Comparison of ENCODE assay signal across 8 cellular contexts in the genomic region with DNA sequence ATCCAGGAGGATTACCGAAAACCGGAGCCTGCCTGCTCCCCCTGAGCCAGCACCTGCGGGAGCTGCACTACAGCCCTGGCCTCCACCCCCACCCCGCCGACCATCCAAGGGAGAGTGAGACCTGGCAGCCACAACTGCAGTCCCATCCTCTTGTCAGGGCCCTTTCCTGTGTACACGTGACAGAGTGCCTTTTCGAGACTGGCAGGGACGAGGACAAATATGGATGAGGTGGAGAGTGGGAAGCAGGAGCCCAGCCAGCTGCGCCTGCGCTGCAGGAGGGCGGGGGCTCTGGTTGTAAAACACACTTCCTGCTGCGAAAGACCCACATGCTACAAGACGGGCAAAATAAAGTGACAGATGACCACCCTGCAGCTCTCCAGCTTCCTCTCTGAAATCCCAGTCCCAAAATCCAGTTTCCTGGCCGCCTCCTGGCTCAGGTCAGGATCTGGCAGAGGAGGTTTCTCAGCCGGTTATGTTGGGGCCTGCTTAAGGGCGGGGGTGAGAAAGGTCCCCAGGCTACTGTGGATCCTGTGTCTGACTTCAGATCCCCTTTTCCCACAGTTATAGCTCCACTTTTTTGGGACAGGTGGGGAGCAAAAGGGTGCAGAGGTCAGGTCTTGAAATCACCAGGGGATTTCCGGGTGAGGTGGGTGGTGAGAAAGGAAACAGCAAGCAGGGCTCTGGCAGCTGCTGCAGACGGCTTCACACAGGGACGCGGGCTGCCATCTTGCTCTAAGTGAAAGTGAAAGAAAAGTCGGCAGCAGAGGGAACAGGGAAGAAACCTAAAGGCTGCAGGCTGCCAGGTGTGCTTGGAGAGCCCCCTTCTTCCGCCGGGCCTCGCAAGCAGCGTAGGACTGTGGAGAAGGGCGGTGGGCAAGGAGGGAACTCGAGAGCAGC. TPM values are rescaled to one million over a fixed set of nuclear protein-coding genes. Genes with fewer than 3 reads are reported as not detected.
DNase-seq lines count a peak whose midpoint lies in the region; ATAC-seq and TF ChIP-seq lines count a peak whose summit lies in the region.

A gene with protein sequence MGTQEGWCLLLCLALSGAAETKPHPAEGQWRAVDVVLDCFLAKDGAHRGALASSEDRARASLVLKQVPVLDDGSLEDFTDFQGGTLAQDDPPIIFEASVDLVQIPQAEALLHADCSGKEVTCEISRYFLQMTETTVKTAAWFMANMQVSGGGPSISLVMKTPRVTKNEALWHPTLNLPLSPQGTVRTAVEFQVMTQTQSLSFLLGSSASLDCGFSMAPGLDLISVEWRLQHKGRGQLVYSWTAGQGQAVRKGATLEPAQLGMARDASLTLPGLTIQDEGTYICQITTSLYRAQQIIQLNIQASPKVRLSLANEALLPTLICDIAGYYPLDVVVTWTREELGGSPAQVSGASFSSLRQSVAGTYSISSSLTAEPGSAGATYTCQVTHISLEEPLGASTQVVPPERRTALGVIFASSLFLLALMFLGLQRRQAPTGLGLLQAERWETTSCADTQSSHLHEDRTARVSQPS (plus strand): TSS at position 695 of the 897 bp plus-strand sequence. CDS start 207 bp downstream, outside the sequence.

- peak; percentile 67 for ATAC-seq in HG03175 (IDR thresholded peaks at IDR 0.05; ENCODE audit: unreplicated experiment)

- TF ChIP-seq RAD21 in liver (IDR thresholded peaks at IDR 0.05) = peak; percentile 3 to 27

- TF ChIP-seq POLR2A in GM18526 (IDR thresholded peaks at IDR 0.05; ENCODE audit: extremely low read depth, insufficient read length) = peak; percentile 59

- peak within 1 kb of the TSS; percentile 84 to 91 for H3K27ac ChIP-seq in liver (ENCODE audit: low read depth in 1 of 2, low read length in 2 of 2)

- H3K36me3 ChIP-seq in liver (ENCODE audit: control insufficient read depth in 4 of 4, insufficient read depth in 3 of 4, low read depth in 1 of 4, low read length in 3 of 4) = peaks cover 2 to 12% (median 9%) of the 10 kb centered on the region in 4 donors

- peak within 1 kb of the TSS; percentile 51 to 95 for H3K9ac ChIP-seq in liver (ENCODE audit: low read depth in 1 of 2, low read length in 2 of 2)

- TF ChIP-seq CTCF in liver (IDR thresholded peaks at IDR 0.05; ENCODE audit: low read depth, low read length, missing input control) = no peak

- WGBS in liver = under 1% methylated on average over 27 of the region's 27 CpGs

- H3K4me3 ChIP-seq in liver (ENCODE audit: low read depth in 1 of 3, low read length in 3 of 3) = peak within 1 kb of the TSS; percentile 65 to 92 (median 74)

- DNase-seq in 8988T = peak; percentile 54
- peak; percentile 82 for DNase-seq in NCI-H524 treated with DMSO at 0.1 percent for 48 hours (lab: John Stamatoyannopoulos, UW)
- peak; percentile 56 to 81 for DNase-seq in activated CD4-positive, alpha-beta T cell treated with anti-CD3 and anti-CD28 coated beads, Interleukin-2, amount 50 U/mL, for 24 hours (ENCODE audit: low read depth in 1 of 2, low spot score in 1 of 2)
- DNase-seq in dermis microvascular lymphatic vessel endothelial cell (ENCODE audit: low read depth in 2 of 2) = peak; percentile 92 to 94
- peak; percentile 62 to 72 for DNase-seq in stimulated activated CD4-positive, alpha-beta T cell treated with anti-CD3 and anti-CD28 coated beads, Interleukin-2, amount 100 ng/mL, for 48 hours

- peaks cover 8 to 26% (median 17%) of the 10 kb centered on the region in 4 donors for H3K4me1 ChIP-seq in liver (ENCODE audit: control insufficient read depth in 4 of 4, insufficient read depth in 4 of 4, low read length in 3 of 4)

- no peaks in the 10 kb centered on the region for H3K9me3 ChIP-seq in liver (ENCODE audit: control insufficient read depth in 4 of 4, low read length in 3 of 4)

- no peaks in the 10 kb centered on the region for H3K27me3 ChIP-seq in liver (ENCODE audit: control insufficient read depth in 4 of 4, insufficient read depth in 4 of 4, low read length in 3 of 4)

TF ChIP-seq in liver, 16 proteins besides CTCF, POLR2A, EP300 and RAD21:
- TF ChIP-seq, protein P1, sequence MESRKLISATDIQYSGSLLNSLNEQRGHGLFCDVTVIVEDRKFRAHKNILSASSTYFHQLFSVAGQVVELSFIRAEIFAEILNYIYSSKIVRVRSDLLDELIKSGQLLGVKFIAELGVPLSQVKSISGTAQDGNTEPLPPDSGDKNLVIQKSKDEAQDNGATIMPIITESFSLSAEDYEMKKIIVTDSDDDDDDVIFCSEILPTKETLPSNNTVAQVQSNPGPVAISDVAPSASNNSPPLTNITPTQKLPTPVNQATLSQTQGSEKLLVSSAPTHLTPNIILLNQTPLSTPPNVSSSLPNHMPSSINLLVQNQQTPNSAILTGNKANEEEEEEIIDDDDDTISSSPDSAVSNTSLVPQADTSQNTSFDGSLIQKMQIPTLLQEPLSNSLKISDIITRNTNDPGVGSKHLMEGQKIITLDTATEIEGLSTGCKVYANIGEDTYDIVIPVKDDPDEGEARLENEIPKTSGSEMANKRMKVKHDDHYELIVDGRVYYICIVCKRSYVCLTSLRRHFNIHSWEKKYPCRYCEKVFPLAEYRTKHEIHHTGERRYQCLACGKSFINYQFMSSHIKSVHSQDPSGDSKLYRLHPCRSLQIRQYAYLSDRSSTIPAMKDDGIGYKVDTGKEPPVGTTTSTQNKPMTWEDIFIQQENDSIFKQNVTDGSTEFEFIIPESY (IDR thresholded peaks at IDR 0.05) = no peak
- TF ChIP-seq HNF4A (conservative IDR thresholded peaks at IDR 0.05) (peak; percentile 2 to 17), SP1 (IDR thresholded peaks at IDR 0.05) (peak; percentile 57), YY1 (IDR thresholded peaks at IDR 0.05) (peak; percentile 96), JUND (IDR thresholded peaks at IDR 0.05) (no peak), GABPA (IDR thresholded peaks at IDR 0.05 in 1 of 2, conservative IDR thresholded peaks at IDR 0.05 in 1 of 2) (peak in 1 of 2 donors; percentile 82), EGR1 (IDR thresholded peaks at IDR 0.05; ENCODE audit: low read depth in 2 of 2) (peak; percentile 6 to 43), NR2F2 (IDR thresholded peaks at IDR 0.05) (peak; percentile 74), FOXA1 (IDR thresholded peaks at IDR 0.05) (no peak), RXRA (IDR thresholded peaks at IDR 0.05) (peak in 1 of 2 donors; percentile 26), TAF1 (conservative IDR thresholded peaks at IDR 0.05) (peak; percentile 81), FOXA2 (IDR thresholded peaks at IDR 0.05) (no peak), HNF4G (IDR thresholded peaks at IDR 0.05) (no peak)
- TF ChIP-seq, protein P2, sequence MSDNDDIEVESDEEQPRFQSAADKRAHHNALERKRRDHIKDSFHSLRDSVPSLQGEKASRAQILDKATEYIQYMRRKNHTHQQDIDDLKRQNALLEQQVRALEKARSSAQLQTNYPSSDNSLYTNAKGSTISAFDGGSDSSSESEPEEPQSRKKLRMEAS (IDR thresholded peaks at IDR 0.05) = peak; percentile 57
- TF ChIP-seq, protein P3, sequence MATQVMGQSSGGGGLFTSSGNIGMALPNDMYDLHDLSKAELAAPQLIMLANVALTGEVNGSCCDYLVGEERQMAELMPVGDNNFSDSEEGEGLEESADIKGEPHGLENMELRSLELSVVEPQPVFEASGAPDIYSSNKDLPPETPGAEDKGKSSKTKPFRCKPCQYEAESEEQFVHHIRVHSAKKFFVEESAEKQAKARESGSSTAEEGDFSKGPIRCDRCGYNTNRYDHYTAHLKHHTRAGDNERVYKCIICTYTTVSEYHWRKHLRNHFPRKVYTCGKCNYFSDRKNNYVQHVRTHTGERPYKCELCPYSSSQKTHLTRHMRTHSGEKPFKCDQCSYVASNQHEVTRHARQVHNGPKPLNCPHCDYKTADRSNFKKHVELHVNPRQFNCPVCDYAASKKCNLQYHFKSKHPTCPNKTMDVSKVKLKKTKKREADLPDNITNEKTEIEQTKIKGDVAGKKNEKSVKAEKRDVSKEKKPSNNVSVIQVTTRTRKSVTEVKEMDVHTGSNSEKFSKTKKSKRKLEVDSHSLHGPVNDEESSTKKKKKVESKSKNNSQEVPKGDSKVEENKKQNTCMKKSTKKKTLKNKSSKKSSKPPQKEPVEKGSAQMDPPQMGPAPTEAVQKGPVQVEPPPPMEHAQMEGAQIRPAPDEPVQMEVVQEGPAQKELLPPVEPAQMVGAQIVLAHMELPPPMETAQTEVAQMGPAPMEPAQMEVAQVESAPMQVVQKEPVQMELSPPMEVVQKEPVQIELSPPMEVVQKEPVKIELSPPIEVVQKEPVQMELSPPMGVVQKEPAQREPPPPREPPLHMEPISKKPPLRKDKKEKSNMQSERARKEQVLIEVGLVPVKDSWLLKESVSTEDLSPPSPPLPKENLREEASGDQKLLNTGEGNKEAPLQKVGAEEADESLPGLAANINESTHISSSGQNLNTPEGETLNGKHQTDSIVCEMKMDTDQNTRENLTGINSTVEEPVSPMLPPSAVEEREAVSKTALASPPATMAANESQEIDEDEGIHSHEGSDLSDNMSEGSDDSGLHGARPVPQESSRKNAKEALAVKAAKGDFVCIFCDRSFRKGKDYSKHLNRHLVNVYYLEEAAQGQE (IDR thresholded peaks at IDR 0.05) = peak; percentile 83
- TF ChIP-seq, protein P4, sequence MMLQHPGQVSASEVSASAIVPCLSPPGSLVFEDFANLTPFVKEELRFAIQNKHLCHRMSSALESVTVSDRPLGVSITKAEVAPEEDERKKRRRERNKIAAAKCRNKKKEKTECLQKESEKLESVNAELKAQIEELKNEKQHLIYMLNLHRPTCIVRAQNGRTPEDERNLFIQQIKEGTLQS (IDR thresholded peaks at IDR 0.05) = no peak

RNA-seq across cellular contexts. Expression of the gene that starts here (rescaled TPM):
- total RNA-seq in dermis microvascular lymphatic vessel endothelial cell (13.5 and 30.0 TPM in 2 replicates), liver (10 to 100 TPM in 1 of 2 donors, 1 to 10 TPM in 1; 9.5 to 32.9 TPM)
- 10 to 100 TPM; 16.5 to 21.5 TPM for polyA plus RNA-seq in liver

Comparison
In these comparisons a context has a peak if more than half of its experiments do, and no peak if none do; other contexts are left out.
1. Peak in every context shown above with its lines: DNase-seq, ATAC-seq, H3K4me3 ChIP-seq and H3K27ac ChIP-seq.